8 cellular contexts compared by ENCODE assay signal in the genomic region with DNA sequence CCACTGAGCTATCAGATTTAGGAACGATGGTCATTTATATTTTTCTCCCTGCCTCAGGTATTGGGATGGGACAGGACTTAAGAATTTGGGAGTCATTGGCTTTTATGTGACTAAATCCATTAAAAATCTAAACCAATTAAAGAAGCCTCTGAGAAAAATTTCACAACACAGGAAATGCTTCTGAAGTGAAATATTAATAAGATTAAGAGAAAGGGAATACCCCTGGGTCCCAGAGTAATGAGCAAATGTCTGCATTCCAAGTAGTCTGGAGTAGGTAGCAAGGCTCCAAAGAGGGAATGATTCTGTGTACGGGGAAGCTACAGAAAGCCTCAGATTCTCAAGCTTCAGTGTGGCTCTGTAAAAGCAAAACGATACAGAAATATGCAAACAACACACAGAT. TPM values are rescaled to one million over a fixed set of nuclear protein-coding genes. Genes with fewer than 3 reads are reported as not detected.
DNase-seq lines count a peak whose midpoint lies in the region; ATAC-seq and TF ChIP-seq lines count a peak whose summit lies in the region.

No MANE protein-coding gene starts in this region.

- H3K27me3 ChIP-seq in foreskin keratinocyte: peaks cover 4% of the 10 kb centered on the region
- H3K27me3 ChIP-seq in gastrocnemius medialis: no peaks in the 10 kb centered on the region

- peaks cover 0 to 9% of the 10 kb centered on the region in 2 donors for H3K36me3 ChIP-seq in gastrocnemius medialis

- intact Hi-C loops in gastrocnemius medialis (cut with DNase I; ENCODE audit: low total_unique reads): loop anchor here (5.0 kb wide), 2 partner anchors 216 to 834 kb away; a partner anchor contains a TSS

- H3K4me1 ChIP-seq in foreskin keratinocyte: peaks cover 10% of the 10 kb centered on the region
- peaks cover 15 to 18% of the 10 kb centered on the region in 2 donors for H3K4me1 ChIP-seq in gastrocnemius medialis

- H3K27ac ChIP-seq in foreskin keratinocyte: peak overlapping the region; percentile 75
- peak overlapping the region; percentile 78 to 89 (median 80) for H3K27ac ChIP-seq in gastrocnemius medialis

- TF ChIP-seq CTCF in GM12875 (IDR thresholded peaks at IDR 0.05; ENCODE audit: borderline replicate concordance, insufficient read depth, low read depth, low read length) (no peak), foreskin keratinocyte (conservative IDR thresholded peaks at IDR 0.05) (no peak), gastrocnemius medialis (IDR thresholded peaks at IDR 0.05 in 4 of 5, conservative IDR thresholded peaks at IDR 0.05 in 1 of 5) (no peak)

- TF ChIP-seq POLR2A in Raji (IDR thresholded peaks at IDR 0.05; ENCODE audit: insufficient read depth, low read depth, low read length) (0 out of 2 replicates have a peak, but pooled peaks have one; percentile 4), gastrocnemius medialis (IDR thresholded peaks at IDR 0.05) (no peak)

- H3K9me3 ChIP-seq in gastrocnemius medialis: no peaks in the 10 kb centered on the region

- DNase-seq in foreskin keratinocyte (peak; percentile 32 to 46), gastrocnemius medialis (no peak), HuH-7 (ENCODE audit: low spot score) (no peak), SKM-1 treated with dmso at 0.1 percent for 144 hours (lab: John Stamatoyannopoulos, UW; ENCODE audit: unreplicated experiment) (no peak)
- DNase-seq in activated CD4-positive, CD25-positive, alpha-beta regulatory T cell (lab: John Stamatoyannopoulos, UW): no peak

- H3K4me3 ChIP-seq in GM12875 (ENCODE audit: low read depth, low read length) (peak overlapping the region; percentile 44), gastrocnemius medialis (peak overlapping the region; percentile 77 to 98 (median 92))

- in situ Hi-C loops in gastrocnemius medialis (cut with MboI; ENCODE audit: low sequenced_read_pairs in 4 of 4): loop anchor here in 3 of 4 donors (5.0 to 25.0 kb wide), 3 partner anchors 214 to 361 kb away; no protein-coding TSS in a partner anchor

- peak; percentile 5 for ATAC-seq in foreskin keratinocyte
- peak in 1 of 2 donors; percentile 13 for ATAC-seq in gastrocnemius medialis
- no peak for ATAC-seq in HG03097 (IDR thresholded peaks at IDR 0.05; ENCODE audit: low FRiP score, unreplicated experiment)

RNA-seq across cellular contexts. Expression of a gene that starts 0.7 kb away (rescaled TPM):
- 28.7 and 29.0 TPM in 2 replicates for total RNA-seq in foreskin keratinocyte
- 29.5 and 33.4 TPM in 2 replicates for polyA plus RNA-seq in foreskin keratinocyte
- 10 to 100 TPM; 13.9 to 25.0 (median 20.2) TPM for total RNA-seq in gastrocnemius medialis

RNA-seq across cellular contexts. Expression of a gene that starts 40.6 kb away (rescaled TPM):
- total RNA-seq in foreskin keratinocyte: 0.28 and 0.95 TPM in 2 replicates
- 0.29 and 0.75 TPM in 2 replicates for polyA plus RNA-seq in foreskin keratinocyte
- 10 to 100 TPM in 1 of 4 donors, 1 to 10 TPM in 3; 4.4 to 10.8 (median 9.1) TPM for total RNA-seq in gastrocnemius medialis

Comparison
In these comparisons a context has a peak if more than half of its experiments do, and no peak if none do; other contexts are left out.
1. DNase-seq: peak in foreskin keratinocyte (2 of 2); none in gastrocnemius medialis (0 of 2), HuH-7 (single experiment), SKM-1 treated with dmso at 0.1 percent for 144 hours (single experiment) and activated CD4-positive, CD25-positive, alpha-beta regulatory T cell (0 of 4).